Comparison of ENCODE assay signal across 8 cellular contexts in genomic region chr17:2392252-2393183, GRCh38. TPM values are rescaled to one million over a fixed set of nuclear protein-coding genes. Genes with fewer than 3 reads are reported as not detected.
DNase-seq lines count a peak whose midpoint lies in the region; ATAC-seq and TF ChIP-seq lines count a peak whose summit lies in the region.

No MANE protein-coding gene starts in this region.

- TF ChIP-seq CTCF in HL-60 (IDR thresholded peaks at IDR 0.05; ENCODE audit: insufficient read depth, low read length), result no peak

- CTCF ChIA-PET in CD8-positive, alpha-beta memory T cell (lab: Charles Lee), result interaction anchor here (0.5 to 4.1 kb wide), 7 partner anchors 9 to 78 kb away, joined by 3 to 37 read pairs (median 4); no protein-coding TSS in a partner anchor

- H2BK5ac ChIP-seq in mesendoderm (ENCODE audit: low read length), result no peak overlapping the region

- peak; percentile 38 for ATAC-seq in GM19463 (IDR thresholded peaks at IDR 0.05; ENCODE audit: unreplicated experiment)

- no peaks in the 10 kb centered on the region for H3K9me3 Mint-ChIP-seq in CD8-positive, alpha-beta memory T cell

- H3K23ac ChIP-seq in mesendoderm (ENCODE audit: low read length), result peak overlapping the region; percentile 1

- H3K79me1 ChIP-seq in mesendoderm (ENCODE audit: low read length), result peaks cover 14% of the 10 kb centered on the region

- H3K79me2 ChIP-seq in mesendoderm (ENCODE audit: control insufficient read depth, insufficient read depth, low read length), result peaks cover 7% of the 10 kb centered on the region

- WGBS in mesendoderm (ENCODE audit: extremely low coverage, insufficient coverage, low lambda C conversion rate), result no CpG with 5 or more reads among the region's 83 CpGs

- H3K18ac ChIP-seq in mesendoderm (ENCODE audit: low read length), result peak overlapping the region; percentile 26

- H3K56ac ChIP-seq in mesendoderm (ENCODE audit: low read length), result peak overlapping the region; percentile 97

- POLR2A ChIA-PET in CD8-positive, alpha-beta memory T cell (lab: Charles Lee), result interaction anchor here (0.6 to 3.3 kb wide), 9 partner anchors 7 to 570 kb away, joined by 3 to 51 read pairs (median 4); partner anchors contain the start of gene TSR1

- no peaks in the 10 kb centered on the region for H3K36me3 ChIP-seq in CD8-positive, alpha-beta memory T cell (ENCODE audit: insufficient read depth, low read length)
- H3K36me3 ChIP-seq in effector memory CD4-positive, alpha-beta T cell (ENCODE audit: control insufficient read depth, insufficient read depth, low read length), result peaks cover 6% of the 10 kb centered on the region
- H3K36me3 ChIP-seq in mesendoderm (ENCODE audit: control insufficient read depth, insufficient read depth, low read length), result no peaks in the 10 kb centered on the region

- no peaks in the 10 kb centered on the region for H3K9me3 ChIP-seq in CD8-positive, alpha-beta memory T cell (ENCODE audit: low read length)
- no peaks in the 10 kb centered on the region for H3K9me3 ChIP-seq in effector memory CD4-positive, alpha-beta T cell (ENCODE audit: control insufficient read depth, low read length)

- peak overlapping the region; percentile 91 for H3K4me2 ChIP-seq in mesendoderm (ENCODE audit: low read length)

- H4K8ac ChIP-seq in mesendoderm (ENCODE audit: low read depth, low read length), result no peak overlapping the region

- no peaks in the 10 kb centered on the region for H3K27me3 ChIP-seq in CD8-positive, alpha-beta memory T cell (ENCODE audit: insufficient read depth, low read length, poor library complexity, severe bottlenecking)
- H3K27me3 ChIP-seq in HL-60 (ENCODE audit: insufficient read depth, poor library complexity, severe bottlenecking) (no peaks in the 10 kb centered on the region), mesendoderm (ENCODE audit: insufficient read depth, low read length, poor library complexity) (no peaks in the 10 kb centered on the region)
- H3K27me3 ChIP-seq in effector memory CD4-positive, alpha-beta T cell (replicated peaks; ENCODE audit: control insufficient read depth, insufficient read depth, low read length, poor library complexity, severe bottlenecking), result no peaks in the 10 kb centered on the region

- H3K36me3 Mint-ChIP-seq in CD8-positive, alpha-beta memory T cell, result peaks cover 0 to 27% (median 4%) of the 10 kb centered on the region in 3 donors

- H3K27ac ChIP-seq in CD8-positive, alpha-beta memory T cell (ENCODE audit: low read depth, low read length), result peak overlapping the region; percentile 98
- peak overlapping the region; percentile 99 for H3K27ac ChIP-seq in HL-60 (replicated peaks)
- H3K27ac ChIP-seq in effector memory CD4-positive, alpha-beta T cell (ENCODE audit: insufficient read depth, low read length, poor library complexity, severe bottlenecking), result peak overlapping the region; percentile 99
- H3K27ac ChIP-seq in mesendoderm (ENCODE audit: low read depth, low read length), result peak overlapping the region; percentile 92

- no peak overlapping the region for H3K4ac ChIP-seq in mesendoderm (ENCODE audit: low read depth, low read length)

- no peak overlapping the region for H2BK120ac ChIP-seq in mesendoderm (ENCODE audit: low read depth, low read length)

- H3K4me3 Mint-ChIP-seq in CD8-positive, alpha-beta memory T cell, result peak overlapping the region; percentile 90 to 99 (median 91)

- peaks cover 0 to 4% of the 10 kb centered on the region in 2 donors for H3K27me3 Mint-ChIP-seq in CD8-positive, alpha-beta memory T cell

- H3K4me1 Mint-ChIP-seq in CD8-positive, alpha-beta memory T cell, result peaks cover 24 to 70% (median 34%) of the 10 kb centered on the region in 3 donors

- H2AK5ac ChIP-seq in mesendoderm (ENCODE audit: low read length), result no peak overlapping the region

- DNase-seq in CD8-positive, alpha-beta memory T cell, result peak; percentile 96 to 98 (median 97)
- peak; percentile 83 to 97 for DNase-seq in HL-60 (ENCODE audit: low read depth in 1 of 2, low spot score in 1 of 2)
- DNase-seq in NOMO-1 treated with DMSO at 0.1 percent for 48 hours (lab: John Stamatoyannopoulos, UW; ENCODE audit: unreplicated experiment), result peak; percentile 99
- peak; percentile 92 to 98 (median 97) for DNase-seq in activated CD8-positive, alpha-beta memory T cell treated with anti-CD3 and anti-CD28 coated beads for 48 hours (ENCODE audit: low read depth in 2 of 3, low spot score in 2 of 3)
- peak; percentile 94 to 97 (median 95) for DNase-seq in effector memory CD4-positive, alpha-beta T cell
- peak; percentile 98 for DNase-seq in mesendoderm
- DNase-seq in stimulated activated CD8-positive, alpha-beta memory T cell treated with anti-CD3 and anti-CD28 coated beads, Interleukin-12 subunit alpha, Interleukin-12 subunit beta, amount 100 ng/mL, for 1 hour (ENCODE audit: low read depth), result peak; percentile 93

- H4K5ac ChIP-seq in mesendoderm (ENCODE audit: low read length), result peak overlapping the region; percentile 71

- H3K4me3 ChIP-seq in CD8-positive, alpha-beta memory T cell (ENCODE audit: low read length), result peak overlapping the region; percentile 78
- peak overlapping the region; percentile 43 for H3K4me3 ChIP-seq in HL-60 (replicated peaks; ENCODE audit: insufficient read depth, low read length)
- peak overlapping the region; percentile 77 for H3K4me3 ChIP-seq in effector memory CD4-positive, alpha-beta T cell (ENCODE audit: insufficient read depth, low read depth, low read length, poor library complexity, severe bottlenecking)
- H3K4me3 ChIP-seq in mesendoderm (ENCODE audit: low read length), result peak overlapping the region; percentile 71

- H3K4me1 ChIP-seq in CD8-positive, alpha-beta memory T cell (ENCODE audit: insufficient read depth, low read length), result peaks cover 50% of the 10 kb centered on the region
- peaks cover 45% of the 10 kb centered on the region for H3K4me1 ChIP-seq in effector memory CD4-positive, alpha-beta T cell (ENCODE audit: control insufficient read depth, insufficient read depth, low read length, poor library complexity, severe bottlenecking)
- H3K4me1 ChIP-seq in mesendoderm (ENCODE audit: control insufficient read depth, low read depth, low read length), result peaks cover 7% of the 10 kb centered on the region

- H3K9ac ChIP-seq in mesendoderm (ENCODE audit: low read length), result peak overlapping the region; percentile 91

- H3K27ac Mint-ChIP-seq in CD8-positive, alpha-beta memory T cell, result peak overlapping the region; percentile 97 to 100 (median 98)

- H2BK15ac ChIP-seq in mesendoderm (replicated peaks; ENCODE audit: low read depth), result no peak overlapping the region

RNA-seq across cellular contexts. Expression of gene MNT, which starts 8.3 kb away (rescaled TPM):
- 10 to 100 TPM; 21.5 to 24.3 TPM for total RNA-seq in CD8-positive, alpha-beta memory T cell
- 1.2 TPM for polyA plus RNA-seq in CD8-positive, alpha-beta memory T cell
- 10.1 TPM for polyA plus RNA-seq in mesendoderm (2013, experiment 1 of 2)
- 10.7 TPM for polyA plus RNA-seq in mesendoderm (2013, experiment 2 of 2)

RNA-seq across cellular contexts. Expression of gene SGSM2, which starts 55.2 kb away (rescaled TPM):
- 10 to 100 TPM; 39.8 to 43.1 TPM for total RNA-seq in CD8-positive, alpha-beta memory T cell
- 16.3 TPM for polyA plus RNA-seq in CD8-positive, alpha-beta memory T cell
- polyA plus RNA-seq in mesendoderm (2013, experiment 1 of 2), result 9.5 TPM
- 10.1 TPM for polyA plus RNA-seq in mesendoderm (2013, experiment 2 of 2)

RNA-seq across cellular contexts. Expression of gene TSR1, which starts 56.3 kb away (rescaled TPM):
- total RNA-seq in CD8-positive, alpha-beta memory T cell, result 10 to 100 TPM; 97.7 to 99.4 TPM
- 22.0 TPM for polyA plus RNA-seq in CD8-positive, alpha-beta memory T cell
- polyA plus RNA-seq in mesendoderm (2013, experiment 1 of 2), result 57.2 TPM
- polyA plus RNA-seq in mesendoderm (2013, experiment 2 of 2), result 56.6 TPM

Comparison
In these comparisons a context has a peak if more than half of its experiments do, and no peak if none do; other contexts are left out.
1. Peak in every context shown above with its lines: DNase-seq, ATAC-seq, H3K4me3 ChIP-seq and H3K27ac ChIP-seq.